ENCODE assay signal across 1 cellular context in the genomic region with DNA sequence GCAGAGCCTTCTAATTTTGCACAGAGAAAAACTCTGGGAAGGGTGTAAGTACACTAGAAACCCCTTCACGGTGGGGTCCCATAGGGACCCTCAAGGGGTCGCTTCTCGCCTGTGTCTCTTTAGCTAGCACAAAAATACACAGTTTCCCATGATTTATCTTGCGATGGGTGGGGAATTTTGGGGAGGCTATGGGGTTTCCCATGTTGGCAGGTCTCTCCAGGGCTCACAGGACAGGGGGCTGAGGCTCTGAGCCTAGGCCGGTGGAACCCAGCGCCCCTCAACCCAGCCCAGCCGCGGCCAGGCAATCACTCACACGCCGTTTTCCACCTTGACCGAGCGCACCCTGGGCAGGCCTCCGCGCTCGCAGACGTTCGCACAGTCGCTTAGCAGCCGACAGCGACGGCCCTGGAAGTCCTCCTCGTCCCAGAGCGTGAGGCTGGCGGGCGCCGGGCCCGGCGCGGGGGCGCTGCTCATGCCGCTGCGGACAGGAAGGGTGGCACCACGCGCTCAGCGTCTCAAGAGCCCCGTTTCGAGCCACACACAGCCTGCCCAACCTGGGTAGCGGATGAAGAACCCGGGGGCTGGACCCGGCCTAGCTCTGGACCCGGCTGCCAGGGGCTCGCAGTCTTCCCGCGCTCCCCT.
TF ChIP-seq lines count a peak whose summit lies in the region.

No MANE protein-coding gene starts in this region.

TF ChIP-seq in K562, 482 proteins besides CTCF, POLR2A, EP300 and RAD21:
- TF ChIP-seq, protein P1, sequence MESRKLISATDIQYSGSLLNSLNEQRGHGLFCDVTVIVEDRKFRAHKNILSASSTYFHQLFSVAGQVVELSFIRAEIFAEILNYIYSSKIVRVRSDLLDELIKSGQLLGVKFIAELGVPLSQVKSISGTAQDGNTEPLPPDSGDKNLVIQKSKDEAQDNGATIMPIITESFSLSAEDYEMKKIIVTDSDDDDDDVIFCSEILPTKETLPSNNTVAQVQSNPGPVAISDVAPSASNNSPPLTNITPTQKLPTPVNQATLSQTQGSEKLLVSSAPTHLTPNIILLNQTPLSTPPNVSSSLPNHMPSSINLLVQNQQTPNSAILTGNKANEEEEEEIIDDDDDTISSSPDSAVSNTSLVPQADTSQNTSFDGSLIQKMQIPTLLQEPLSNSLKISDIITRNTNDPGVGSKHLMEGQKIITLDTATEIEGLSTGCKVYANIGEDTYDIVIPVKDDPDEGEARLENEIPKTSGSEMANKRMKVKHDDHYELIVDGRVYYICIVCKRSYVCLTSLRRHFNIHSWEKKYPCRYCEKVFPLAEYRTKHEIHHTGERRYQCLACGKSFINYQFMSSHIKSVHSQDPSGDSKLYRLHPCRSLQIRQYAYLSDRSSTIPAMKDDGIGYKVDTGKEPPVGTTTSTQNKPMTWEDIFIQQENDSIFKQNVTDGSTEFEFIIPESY (CRISPR knock-in tag; IDR thresholded peaks at IDR 0.05): peak; percentile 80
- no peak for TF ChIP-seq HDAC6 (IDR thresholded peaks at IDR 0.05; ENCODE audit: low read depth, low read length)
